In genomic region chr2:169827272-169828140, GRCh38 we compare ENCODE assay signal across 8 cellular contexts. TPM values are rescaled to one million over a fixed set of nuclear protein-coding genes. Genes with fewer than 3 reads are reported as not detected.
DNase-seq lines count a peak whose midpoint lies in the region; ATAC-seq and TF ChIP-seq lines count a peak whose summit lies in the region.

TSS of gene UBR3 (plus strand) at chr2:169827454. CDS start at chr2:169827508, 54 bp downstream.

- H3K36me3 ChIP-seq in Peyer's patch (no peaks in the 10 kb centered on the region), muscle layer of duodenum (ENCODE audit: control insufficient read depth in 1 of 2, insufficient read depth in 2 of 2, low read length in 2 of 2) (no peaks in the 10 kb centered on the region)

- H3K27ac ChIP-seq in Peyer's patch (peak within 1 kb of the TSS; percentile 72 to 91 (median 88)), muscle layer of duodenum (ENCODE audit: low read length) (peak within 1 kb of the TSS; percentile 67)

- H3K9me3 ChIP-seq in Peyer's patch (no peaks in the 10 kb centered on the region), muscle layer of duodenum (ENCODE audit: control insufficient read depth in 1 of 2, low read length in 2 of 2) (no peaks in the 10 kb centered on the region)

- peak within 1 kb of the TSS; percentile 76 to 97 (median 88) for H3K4me3 ChIP-seq in Peyer's patch
- H3K4me3 ChIP-seq in muscle layer of duodenum (ENCODE audit: low read depth in 1 of 2, low read length in 2 of 2): peak within 1 kb of the TSS; percentile 94

- TF ChIP-seq POLR2A in Peyer's patch (IDR thresholded peaks at IDR 0.05): peak; percentile 73 to 74

- ATAC-seq in GM21576 (IDR thresholded peaks at IDR 0.05; ENCODE audit: unreplicated experiment) (peak; percentile 83), esophagus mucosa (peak; percentile 96)

- no peaks in the 10 kb centered on the region for H3K27me3 ChIP-seq in Peyer's patch
- no peaks in the 10 kb centered on the region for H3K27me3 ChIP-seq in muscle layer of duodenum (ENCODE audit: low read depth, low read length)

- no peak for TF ChIP-seq EP300 in Ishikawa (IDR thresholded peaks at IDR 0.05; ENCODE audit: borderline replicate concordance)

- no peak for TF ChIP-seq RAD21 in Ishikawa (IDR thresholded peaks at IDR 0.05; ENCODE audit: low read depth)

- H3K4me1 ChIP-seq in Peyer's patch: peaks cover 0 to 38% (median 5%) of the 10 kb centered on the region in 4 donors
- H3K4me1 ChIP-seq in muscle layer of duodenum (ENCODE audit: control insufficient read depth in 1 of 2, insufficient read depth in 2 of 2, low read length in 2 of 2): peaks cover 17 to 46% of the 10 kb centered on the region in 2 donors

- TF ChIP-seq CTCF in Peyer's patch (IDR thresholded peaks at IDR 0.05): peak in 3 of 6 experiments; percentile 1 to 19 (median 3)

- DNase-seq in DMS153 treated with DMSO at 0.1 percent for 48 hours (lab: John Stamatoyannopoulos, UW; ENCODE audit: unreplicated experiment): peak; percentile 79
- peak; percentile 92 to 97 (median 96) for DNase-seq in Peyer's patch
- DNase-seq in activated T-cell treated with anti-CD3 and anti-CD28 coated beads, Interleukin-2, amount 50 U/mL, for 48 hours: peak; percentile 90 to 94
- DNase-seq in stimulated activated CD8-positive, alpha-beta memory T cell treated with anti-CD3 and anti-CD28 coated beads, Interleukin-7, amount 100 ng/mL, for 24 hours (ENCODE audit: low read depth): peak; percentile 81

TF ChIP-seq in Ishikawa, 13 proteins besides CTCF, POLR2A, EP300 and RAD21:
- TF ChIP-seq TEAD4 (IDR thresholded peaks at IDR 0.05) (no peak), REST (IDR thresholded peaks at IDR 0.05; ENCODE audit: low read depth) (no peak), CREB1 (IDR thresholded peaks at IDR 0.05; ENCODE audit: low read depth) (no peak), YY1 (IDR thresholded peaks at IDR 0.05; ENCODE audit: low read depth) (peak; percentile 85), FOXM1 (IDR thresholded peaks at IDR 0.05; ENCODE audit: borderline replicate concordance, low read depth) (no peak), NFIC (IDR thresholded peaks at IDR 0.05) (no peak), ZBTB7A (IDR thresholded peaks at IDR 0.05; ENCODE audit: low read depth) (peak; percentile 55; the same call in 1 of the 2 replicates), MAX (IDR thresholded peaks at IDR 0.05) (no peak), CEBPB (IDR thresholded peaks at IDR 0.05) (no peak), USF1 (IDR thresholded peaks at IDR 0.05) (no peak), TAF1 (IDR thresholded peaks at IDR 0.05; ENCODE audit: low read depth) (peak; percentile 90), EGR1 (IDR thresholded peaks at IDR 0.05) (peak; percentile 51), TCF12 (IDR thresholded peaks at IDR 0.05; ENCODE audit: low read depth) (no peak)

RNA-seq across cellular contexts. Expression of gene UBR3, which starts in this region (rescaled TPM):
- 10 to 100 TPM; 45.4 to 90.0 (median 72.4) TPM for total RNA-seq in Peyer's patch
- 23.8 TPM for total RNA-seq in esophagus mucosa

Comparison
In these comparisons a context has a peak if more than half of its experiments do, and no peak if none do; other contexts are left out.
1. Peak in every context shown above with its lines: DNase-seq, ATAC-seq, H3K4me3 ChIP-seq and H3K27ac ChIP-seq.